1 cellular context compared by ENCODE assay signal in the genomic region with DNA sequence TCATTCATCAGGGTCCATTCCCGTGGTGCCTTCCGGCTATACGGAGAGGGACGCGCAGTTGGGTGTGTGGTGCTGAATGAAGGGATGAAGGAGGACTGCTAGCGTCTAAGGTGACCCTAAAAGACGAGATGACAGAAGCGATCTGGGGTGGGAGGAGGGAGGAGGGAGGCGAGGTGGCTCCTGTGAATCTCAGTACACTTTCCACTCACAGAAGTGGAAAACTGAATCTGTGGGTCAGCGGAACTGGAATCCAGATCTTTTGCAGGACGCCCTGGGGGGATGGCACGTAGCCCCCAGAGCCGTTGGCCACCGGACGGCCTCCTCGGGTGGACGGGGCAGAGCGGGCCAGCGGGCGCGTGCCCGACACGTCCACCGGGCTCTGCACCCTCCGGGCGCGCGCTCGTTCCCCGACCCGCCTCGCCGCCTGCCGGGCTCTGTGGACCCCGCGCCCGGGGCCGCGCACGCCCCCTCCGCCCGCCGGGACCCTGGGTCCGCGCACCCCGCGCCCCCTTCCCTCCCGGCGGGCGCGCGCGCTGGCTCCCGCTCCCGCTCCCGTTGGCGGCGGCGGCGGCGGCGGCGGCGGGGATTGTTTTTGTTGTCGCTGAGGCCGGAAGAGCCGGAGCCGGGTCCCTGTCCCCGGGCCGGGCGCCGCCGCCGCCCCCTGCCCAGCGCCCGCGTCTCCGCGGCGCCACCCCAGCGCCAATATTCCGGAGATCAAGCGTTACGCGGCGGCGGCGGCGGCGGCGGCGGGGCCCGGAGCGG.
TF ChIP-seq lines count a peak whose summit lies in the region.

Gene AGO4 (plus strand): TSS at position 403 of the 762 bp plus-strand sequence. CDS start 401 bp downstream, outside the sequence.

TF ChIP-seq in HepG2, 621 proteins besides CTCF, POLR2A, EP300 and RAD21 (continued from another document and continues in another):
- TF ChIP-seq, protein P1, sequence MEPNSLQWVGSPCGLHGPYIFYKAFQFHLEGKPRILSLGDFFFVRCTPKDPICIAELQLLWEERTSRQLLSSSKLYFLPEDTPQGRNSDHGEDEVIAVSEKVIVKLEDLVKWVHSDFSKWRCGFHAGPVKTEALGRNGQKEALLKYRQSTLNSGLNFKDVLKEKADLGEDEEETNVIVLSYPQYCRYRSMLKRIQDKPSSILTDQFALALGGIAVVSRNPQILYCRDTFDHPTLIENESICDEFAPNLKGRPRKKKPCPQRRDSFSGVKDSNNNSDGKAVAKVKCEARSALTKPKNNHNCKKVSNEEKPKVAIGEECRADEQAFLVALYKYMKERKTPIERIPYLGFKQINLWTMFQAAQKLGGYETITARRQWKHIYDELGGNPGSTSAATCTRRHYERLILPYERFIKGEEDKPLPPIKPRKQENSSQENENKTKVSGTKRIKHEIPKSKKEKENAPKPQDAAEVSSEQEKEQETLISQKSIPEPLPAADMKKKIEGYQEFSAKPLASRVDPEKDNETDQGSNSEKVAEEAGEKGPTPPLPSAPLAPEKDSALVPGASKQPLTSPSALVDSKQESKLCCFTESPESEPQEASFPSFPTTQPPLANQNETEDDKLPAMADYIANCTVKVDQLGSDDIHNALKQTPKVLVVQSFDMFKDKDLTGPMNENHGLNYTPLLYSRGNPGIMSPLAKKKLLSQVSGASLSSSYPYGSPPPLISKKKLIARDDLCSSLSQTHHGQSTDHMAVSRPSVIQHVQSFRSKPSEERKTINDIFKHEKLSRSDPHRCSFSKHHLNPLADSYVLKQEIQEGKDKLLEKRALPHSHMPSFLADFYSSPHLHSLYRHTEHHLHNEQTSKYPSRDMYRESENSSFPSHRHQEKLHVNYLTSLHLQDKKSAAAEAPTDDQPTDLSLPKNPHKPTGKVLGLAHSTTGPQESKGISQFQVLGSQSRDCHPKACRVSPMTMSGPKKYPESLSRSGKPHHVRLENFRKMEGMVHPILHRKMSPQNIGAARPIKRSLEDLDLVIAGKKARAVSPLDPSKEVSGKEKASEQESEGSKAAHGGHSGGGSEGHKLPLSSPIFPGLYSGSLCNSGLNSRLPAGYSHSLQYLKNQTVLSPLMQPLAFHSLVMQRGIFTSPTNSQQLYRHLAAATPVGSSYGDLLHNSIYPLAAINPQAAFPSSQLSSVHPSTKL (CRISPR knock-in tag; IDR thresholded peaks at IDR 0.05), result no peak
- TF ChIP-seq NFYC (CRISPR knock-in tag; IDR thresholded peaks at IDR 0.05), result no peak
- no peak for TF ChIP-seq ZSCAN5A (CRISPR knock-in tag; IDR thresholded peaks at IDR 0.05; ENCODE audit: borderline replicate concordance)
- no peak for TF ChIP-seq ZNF790 (CRISPR knock-in tag; IDR thresholded peaks at IDR 0.05; ENCODE audit: borderline replicate concordance)
- no peak for TF ChIP-seq KAT7 (CRISPR knock-in tag; IDR thresholded peaks at IDR 0.05; ENCODE audit: borderline replicate concordance)
- TF ChIP-seq, protein P2, sequence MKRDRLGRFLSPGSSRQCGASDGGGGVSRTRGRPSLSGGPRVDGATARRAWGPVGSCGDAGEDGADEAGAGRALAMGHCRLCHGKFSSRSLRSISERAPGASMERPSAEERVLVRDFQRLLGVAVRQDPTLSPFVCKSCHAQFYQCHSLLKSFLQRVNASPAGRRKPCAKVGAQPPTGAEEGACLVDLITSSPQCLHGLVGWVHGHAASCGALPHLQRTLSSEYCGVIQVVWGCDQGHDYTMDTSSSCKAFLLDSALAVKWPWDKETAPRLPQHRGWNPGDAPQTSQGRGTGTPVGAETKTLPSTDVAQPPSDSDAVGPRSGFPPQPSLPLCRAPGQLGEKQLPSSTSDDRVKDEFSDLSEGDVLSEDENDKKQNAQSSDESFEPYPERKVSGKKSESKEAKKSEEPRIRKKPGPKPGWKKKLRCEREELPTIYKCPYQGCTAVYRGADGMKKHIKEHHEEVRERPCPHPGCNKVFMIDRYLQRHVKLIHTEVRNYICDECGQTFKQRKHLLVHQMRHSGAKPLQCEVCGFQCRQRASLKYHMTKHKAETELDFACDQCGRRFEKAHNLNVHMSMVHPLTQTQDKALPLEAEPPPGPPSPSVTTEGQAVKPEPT (CRISPR knock-in tag; IDR thresholded peaks at IDR 0.05; ENCODE audit: low read depth), result 0 out of 2 replicates have a peak, but pooled peaks have one; percentile 63
- TF ChIP-seq ZNF354B (CRISPR knock-in tag; IDR thresholded peaks at IDR 0.05), result no peak
- no peak for TF ChIP-seq NFE2L2 (IDR thresholded peaks at IDR 0.05; ENCODE audit: low read length)
- no peak for TF ChIP-seq MTF1 (CRISPR knock-in tag; IDR thresholded peaks at IDR 0.05)
- no peak for TF ChIP-seq ELF1 (CRISPR knock-in tag; IDR thresholded peaks at IDR 0.05)
- TF ChIP-seq ATF2 (CRISPR knock-in tag; IDR thresholded peaks at IDR 0.05), result no peak
- no peak for TF ChIP-seq ZFP37 (CRISPR knock-in tag; IDR thresholded peaks at IDR 0.05; ENCODE audit: borderline replicate concordance)
- TF ChIP-seq ZNF740 (CRISPR knock-in tag; IDR thresholded peaks at IDR 0.05), result no peak
- TF ChIP-seq BATF2 (CRISPR knock-in tag; IDR thresholded peaks at IDR 0.05), result no peak
- TF ChIP-seq HINFP (CRISPR knock-in tag; IDR thresholded peaks at IDR 0.05; ENCODE audit: low read depth), result no peak
- no peak for TF ChIP-seq ZNF292 (CRISPR knock-in tag; IDR thresholded peaks at IDR 0.05; ENCODE audit: borderline replicate concordance, low read depth)
- TF ChIP-seq ZNF878 (CRISPR knock-in tag; IDR thresholded peaks at IDR 0.05), result no peak
- TF ChIP-seq, protein P3, sequence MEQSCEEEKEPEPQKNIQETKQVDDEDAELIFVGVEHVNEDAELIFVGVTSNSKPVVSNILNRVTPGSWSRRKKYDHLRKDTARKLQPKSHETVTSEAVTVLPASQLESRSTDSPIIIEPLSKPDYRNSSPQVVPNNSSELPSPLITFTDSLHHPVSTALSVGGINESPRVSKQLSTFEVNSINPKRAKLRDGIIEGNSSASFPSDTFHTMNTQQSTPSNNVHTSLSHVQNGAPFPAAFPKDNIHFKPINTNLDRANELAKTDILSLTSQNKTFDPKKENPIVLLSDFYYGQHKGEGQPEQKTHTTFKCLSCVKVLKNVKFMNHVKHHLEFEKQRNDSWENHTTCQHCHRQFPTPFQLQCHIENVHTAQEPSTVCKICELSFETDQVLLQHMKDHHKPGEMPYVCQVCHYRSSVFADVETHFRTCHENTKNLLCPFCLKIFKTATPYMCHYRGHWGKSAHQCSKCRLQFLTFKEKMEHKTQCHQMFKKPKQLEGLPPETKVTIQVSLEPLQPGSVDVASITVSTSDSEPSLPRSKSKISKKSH (CRISPR knock-in tag; IDR thresholded peaks at IDR 0.05; ENCODE audit: borderline replicate concordance), result no peak
- no peak for TF ChIP-seq TRIM24 (CRISPR knock-in tag; IDR thresholded peaks at IDR 0.05)
- TF ChIP-seq BCL6 (CRISPR knock-in tag; IDR thresholded peaks at IDR 0.05), result no peak
- no peak for TF ChIP-seq CCAR2 (optimal IDR thresholded peaks at IDR 0.05; ENCODE audit: low read depth, low read length)
- no peak for TF ChIP-seq ZNF557 (CRISPR knock-in tag; IDR thresholded peaks at IDR 0.05)
- TF ChIP-seq ZNF224 (CRISPR knock-in tag; IDR thresholded peaks at IDR 0.05), result no peak
- no peak for TF ChIP-seq ZNF33A (CRISPR knock-in tag; IDR thresholded peaks at IDR 0.05; ENCODE audit: borderline replicate concordance)
- TF ChIP-seq ZNF558 (CRISPR knock-in tag; IDR thresholded peaks at IDR 0.05; ENCODE audit: borderline replicate concordance), result peak; percentile 53; the same call in 1 of the 2 replicates
- TF ChIP-seq ZNF547 (CRISPR knock-in tag; IDR thresholded peaks at IDR 0.05), result 0 out of 2 replicates have a peak, but pooled peaks have one; percentile 20
- TF ChIP-seq ZBTB8A (CRISPR knock-in tag; IDR thresholded peaks at IDR 0.05; ENCODE audit: borderline replicate concordance, low read depth), result no peak
- no peak for TF ChIP-seq NCOA1 (CRISPR knock-in tag; IDR thresholded peaks at IDR 0.05)
- TF ChIP-seq RBAK (CRISPR knock-in tag; IDR thresholded peaks at IDR 0.05), result no peak
- TF ChIP-seq KDM6A (CRISPR knock-in tag; IDR thresholded peaks at IDR 0.05; ENCODE audit: low read depth), result no peak
- TF ChIP-seq REST (IDR thresholded peaks at IDR 0.05; ENCODE audit: borderline replicate concordance in 1 of 2, low read depth in 1 of 2, low read length in 2 of 2), result no peak
- TF ChIP-seq YEATS2 (CRISPR knock-in tag; IDR thresholded peaks at IDR 0.05; ENCODE audit: borderline replicate concordance), result no peak
- peak; percentile 31; the same call in 1 of the 2 replicates for TF ChIP-seq CBX5 (CRISPR knock-in tag; IDR thresholded peaks at IDR 0.05; ENCODE audit: borderline replicate concordance)
- TF ChIP-seq ZNF143 (CRISPR knock-in tag; IDR thresholded peaks at IDR 0.05), result no peak
- no peak for TF ChIP-seq NFIC (IDR thresholded peaks at IDR 0.05; ENCODE audit: low read length)
- TF ChIP-seq ADNP (CRISPR knock-in tag; IDR thresholded peaks at IDR 0.05), result no peak
- TF ChIP-seq ATF7-NPFF (CRISPR knock-in tag; IDR thresholded peaks at IDR 0.05; ENCODE audit: low read depth), result no peak
- TF ChIP-seq PPARG (CRISPR knock-in tag; conservative IDR thresholded peaks at IDR 0.05), result no peak
- TF ChIP-seq XBP1 (CRISPR knock-in tag; IDR thresholded peaks at IDR 0.05), result no peak
- TF ChIP-seq PRMT3 (CRISPR knock-in tag; IDR thresholded peaks at IDR 0.05; ENCODE audit: borderline replicate concordance, low read depth), result no peak
- TF ChIP-seq CHD4 (IDR thresholded peaks at IDR 0.05; ENCODE audit: borderline replicate concordance, low read length), result no peak
- TF ChIP-seq ZNF766 (CRISPR knock-in tag; IDR thresholded peaks at IDR 0.05; ENCODE audit: borderline replicate concordance), result no peak
- no peak for TF ChIP-seq ZNF703 (CRISPR knock-in tag; IDR thresholded peaks at IDR 0.05; ENCODE audit: borderline replicate concordance)
- no peak for TF ChIP-seq SMAD1 (CRISPR knock-in tag; IDR thresholded peaks at IDR 0.05; ENCODE audit: borderline replicate concordance, low read depth)
- TF ChIP-seq FOXO1 (CRISPR knock-in tag; IDR thresholded peaks at IDR 0.05), result no peak
- TF ChIP-seq ZNF343 (CRISPR knock-in tag; IDR thresholded peaks at IDR 0.05), result no peak
- no peak for TF ChIP-seq SUZ12 (IDR thresholded peaks at IDR 0.05; ENCODE audit: low read depth, low read length)
